ENCODE assay signal across 1 cellular context in the genomic region with DNA sequence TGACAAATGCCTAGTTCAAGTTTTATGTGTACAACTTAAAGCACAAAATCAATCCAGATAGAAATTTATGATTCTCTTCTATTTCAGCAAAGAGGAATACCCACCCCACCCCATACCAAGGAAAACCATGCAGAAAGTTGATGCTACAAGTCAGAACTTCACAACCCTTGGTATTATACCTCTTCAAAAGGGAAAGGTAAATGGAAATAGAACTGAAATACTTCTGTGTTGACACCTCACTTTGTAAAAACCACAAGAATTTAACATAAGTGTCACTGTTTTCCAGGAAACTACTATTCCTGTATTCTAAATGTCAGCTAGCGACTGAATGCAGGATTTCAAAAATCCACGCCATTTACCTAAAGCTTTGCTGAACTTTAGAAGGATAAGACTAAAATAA.
TF ChIP-seq lines count a peak whose summit lies in the region.

No MANE protein-coding gene starts in this region.

TF ChIP-seq in K562, 482 proteins besides CTCF, POLR2A, EP300 and RAD21:
- TF ChIP-seq, protein P1, sequence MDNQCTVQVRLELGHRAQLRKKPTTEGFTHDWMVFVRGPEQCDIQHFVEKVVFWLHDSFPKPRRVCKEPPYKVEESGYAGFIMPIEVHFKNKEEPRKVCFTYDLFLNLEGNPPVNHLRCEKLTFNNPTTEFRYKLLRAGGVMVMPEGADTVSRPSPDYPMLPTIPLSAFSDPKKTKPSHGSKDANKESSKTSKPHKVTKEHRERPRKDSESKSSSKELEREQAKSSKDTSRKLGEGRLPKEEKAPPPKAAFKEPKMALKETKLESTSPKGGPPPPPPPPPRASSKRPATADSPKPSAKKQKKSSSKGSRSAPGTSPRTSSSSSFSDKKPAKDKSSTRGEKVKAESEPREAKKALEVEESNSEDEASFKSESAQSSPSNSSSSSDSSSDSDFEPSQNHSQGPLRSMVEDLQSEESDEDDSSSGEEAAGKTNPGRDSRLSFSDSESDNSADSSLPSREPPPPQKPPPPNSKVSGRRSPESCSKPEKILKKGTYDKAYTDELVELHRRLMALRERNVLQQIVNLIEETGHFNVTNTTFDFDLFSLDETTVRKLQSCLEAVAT (IDR thresholded peaks at IDR 0.05), result no peak
- TF ChIP-seq IRF2 (CRISPR knock-in tag; IDR thresholded peaks at IDR 0.05) (no peak), ZNF589 (CRISPR knock-in tag; IDR thresholded peaks at IDR 0.05; ENCODE audit: low read depth) (no peak), SMC3 (conservative IDR thresholded peaks at IDR 0.05; ENCODE audit: insufficient read depth, low read depth, low read length) (no peak), ZC3H11A (IDR thresholded peaks at IDR 0.05; ENCODE audit: low read depth, low read length) (no peak), ASH1L (IDR thresholded peaks at IDR 0.05; ENCODE audit: borderline replicate concordance, low read depth, partially characterized antibody) (no peak), FOXO4 (CRISPR knock-in tag; IDR thresholded peaks at IDR 0.05) (no peak), ZFP1 (CRISPR knock-in tag; IDR thresholded peaks at IDR 0.05) (no peak), ZFP30 (CRISPR knock-in tag; IDR thresholded peaks at IDR 0.05; ENCODE audit: borderline replicate concordance) (no peak), TFAM (CRISPR knock-in tag; conservative IDR thresholded peaks at IDR 0.05) (no peak), ZNF282 (CRISPR knock-in tag; IDR thresholded peaks at IDR 0.05) (no peak)
- TF ChIP-seq, protein P2, sequence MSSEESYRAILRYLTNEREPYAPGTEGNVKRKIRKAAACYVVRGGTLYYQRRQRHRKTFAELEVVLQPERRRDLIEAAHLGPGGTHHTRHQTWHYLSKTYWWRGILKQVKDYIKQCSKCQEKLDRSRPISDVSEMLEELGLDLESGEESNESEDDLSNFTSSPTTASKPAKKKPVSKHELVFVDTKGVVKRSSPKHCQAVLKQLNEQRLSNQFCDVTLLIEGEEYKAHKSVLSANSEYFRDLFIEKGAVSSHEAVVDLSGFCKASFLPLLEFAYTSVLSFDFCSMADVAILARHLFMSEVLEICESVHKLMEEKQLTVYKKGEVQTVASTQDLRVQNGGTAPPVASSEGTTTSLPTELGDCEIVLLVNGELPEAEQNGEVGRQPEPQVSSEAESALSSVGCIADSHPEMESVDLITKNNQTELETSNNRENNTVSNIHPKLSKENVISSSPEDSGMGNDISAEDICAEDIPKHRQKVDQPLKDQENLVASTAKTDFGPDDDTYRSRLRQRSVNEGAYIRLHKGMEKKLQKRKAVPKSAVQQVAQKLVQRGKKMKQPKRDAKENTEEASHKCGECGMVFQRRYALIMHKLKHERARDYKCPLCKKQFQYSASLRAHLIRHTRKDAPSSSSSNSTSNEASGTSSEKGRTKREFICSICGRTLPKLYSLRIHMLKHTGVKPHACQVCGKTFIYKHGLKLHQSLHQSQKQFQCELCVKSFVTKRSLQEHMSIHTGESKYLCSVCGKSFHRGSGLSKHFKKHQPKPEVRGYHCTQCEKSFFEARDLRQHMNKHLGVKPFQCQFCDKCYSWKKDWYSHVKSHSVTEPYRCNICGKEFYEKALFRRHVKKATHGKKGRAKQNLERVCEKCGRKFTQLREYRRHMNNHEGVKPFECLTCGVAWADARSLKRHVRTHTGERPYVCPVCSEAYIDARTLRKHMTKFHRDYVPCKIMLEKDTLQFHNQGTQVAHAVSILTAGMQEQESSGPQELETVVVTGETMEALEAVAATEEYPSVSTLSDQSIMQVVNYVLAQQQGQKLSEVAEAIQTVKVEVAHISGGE (CRISPR knock-in tag; IDR thresholded peaks at IDR 0.05), result no peak
